ENCODE assay signal across 25 cellular contexts in the genomic region with DNA sequence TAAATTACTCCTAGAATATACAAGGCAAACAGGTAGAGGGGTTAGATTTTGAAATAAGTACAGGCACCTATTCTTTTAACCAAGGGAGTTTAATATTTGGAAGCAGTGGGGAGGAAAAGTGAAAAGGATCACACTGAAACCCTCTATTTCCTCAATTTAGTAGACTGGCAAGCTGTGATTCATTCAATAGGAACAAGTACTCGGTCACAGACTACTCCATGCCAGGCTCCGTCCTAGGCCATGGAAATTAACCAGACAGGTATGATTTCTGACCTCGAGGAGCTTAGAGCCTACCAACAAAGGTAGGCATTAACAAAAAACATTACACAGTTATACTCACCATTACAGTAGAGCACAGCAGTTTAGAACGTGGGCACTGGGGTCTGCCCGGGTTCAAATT.
"Had no signal": no experiment of that assay in that cellular context is flagged by ENCODE, and none has a peak within 500 bp of the region (broad histone marks: within the 10 kb centered on the region; RNA-seq: fewer than 3 reads in every experiment).

No MANE protein-coding gene starts in this region.

- H3K36me3 ChIP-seq: heart left ventricle, left ventricle myocardium inferior, lower lobe of right lung, pancreas, stomach, thyroid gland had no signal

- H3K27me3 ChIP-seq: heart left ventricle, pancreas, stomach, thyroid gland had no signal

- ATAC-seq: heart left ventricle, lower lobe of right lung, natural killer cell, pancreas, sciatic nerve had no signal

- H3K27ac Mint-ChIP-seq: endodermal cell, natural killer cell, progenitor cell of endocrine pancreas, type B pancreatic cell had no signal

- H3K27me3 Mint-ChIP-seq: central memory CD8-positive, alpha-beta T cell; progenitor cell of endocrine pancreas; type B pancreatic cell had no signal

- H3K36me3 Mint-ChIP-seq: natural killer cell had no signal

- H3K4me3 ChIP-seq: heart left ventricle, left ventricle myocardium inferior, lower lobe of right lung, pancreas, skin epidermis, stomach, thyroid gland had no signal

- H3K4me3 Mint-ChIP-seq: central memory CD8-positive, alpha-beta T cell; endodermal cell; natural killer cell; neural crest cell; type B pancreatic cell had no signal

- H3K9me3 Mint-ChIP-seq: central memory CD8-positive, alpha-beta T cell; endodermal cell; natural killer cell; neural crest cell; type B pancreatic cell had no signal

- DNase-seq: dermis blood vessel endothelial cell; effector CD4-positive, alpha-beta T cell; endodermal cell; erythroblast; foreskin melanocyte; heart left ventricle; hypothalamus; kidney glomerular epithelial cell; left ventricle myocardium inferior; lower lobe of right lung; mesendoderm; natural killer cell; nucleus accumbens; pancreas; retina; stimulated activated CD4-positive, alpha-beta T cell treated with anti-CD3 and anti-CD28 coated beads, Interleukin-2, amount 100 ng/mL, for 24 hours; stimulated activated naive CD4-positive, alpha-beta T cell; stomach; thyroid gland had no signal

- H3K27ac ChIP-seq: heart left ventricle, left ventricle myocardium inferior, lower lobe of right lung, pancreas, thyroid gland had no signal

- H3K9me3 ChIP-seq: heart left ventricle, left ventricle myocardium inferior, lower lobe of right lung, pancreas, stomach, thyroid gland had no signal
